Comparison of ENCODE assay signal across 12 cellular contexts in genomic region chr3:14274999-14275961, GRCh38.
DNase-seq lines count a peak whose midpoint lies in the region; ATAC-seq and TF ChIP-seq lines count a peak whose summit lies in the region.
"Had no signal": no experiment of that assay in that cellular context is flagged by ENCODE, and none has a peak within 500 bp of the region (broad histone marks: within the 10 kb centered on the region; RNA-seq: fewer than 3 reads in every experiment).

No MANE protein-coding gene starts in this region.

- H4K5ac ChIP-seq in H9 (ENCODE audit: insufficient read length, low read depth, low read length), result no peak overlapping the region

- H3K4me3 ChIP-seq in Caco-2 (ENCODE audit: low read depth, low read length) (no peak overlapping the region), coronary artery (no peak overlapping the region)

- no peaks in the 10 kb centered on the region for H3K36me3 ChIP-seq in Caco-2 (ENCODE audit: control insufficient read depth, insufficient read depth, low read length)

- no peak for TF ChIP-seq CTCF in Caco-2 (IDR thresholded peaks at IDR 0.05; ENCODE audit: insufficient read depth in 1 of 2, low read depth in 1 of 2, low read length in 1 of 2, severe bottlenecking in 1 of 2, unreplicated experiment in 1 of 2)
- TF ChIP-seq CTCF in H9 (conservative IDR thresholded peaks at IDR 0.05), result peak; percentile 71
- no peak for TF ChIP-seq CTCF in coronary artery (IDR thresholded peaks at IDR 0.05)

- H3K4ac ChIP-seq in H9 (ENCODE audit: low read depth, low read length), result no peak overlapping the region

- H3K27me3 Mint-ChIP-seq in Caco-2 (ENCODE audit: insufficient read depth, unreplicated experiment) (no peaks in the 10 kb centered on the region), H9 (ENCODE audit: low read depth) (no peaks in the 10 kb centered on the region; the same call in none of the 2 replicates)

- no peak overlapping the region for H2BK5ac ChIP-seq in H9 (ENCODE audit: insufficient read length, low read length)

- H3K27me3 ChIP-seq in Caco-2 (replicated peaks; ENCODE audit: control insufficient read depth, insufficient read depth, low read length), result no peaks in the 10 kb centered on the region
- no peaks in the 10 kb centered on the region for H3K27me3 ChIP-seq in H9 (ENCODE audit: insufficient read depth, low read length)

- H3K23me2 ChIP-seq in H9 (ENCODE audit: insufficient read length, low read depth, low read length, poor library complexity, severe bottlenecking), result no peaks in the 10 kb centered on the region

- no peak overlapping the region for H3K23ac ChIP-seq in H9 (ENCODE audit: insufficient read length, low read depth, low read length)

- H2BK15ac ChIP-seq in H9 (ENCODE audit: low read depth, low read length), result no peak overlapping the region

- POLR2A ChIA-PET in Caco-2 (lab: Charles Lee), result no interaction called here

- no peaks in the 10 kb centered on the region for H3K9me3 ChIP-seq in Caco-2
- no peaks in the 10 kb centered on the region for H3K9me3 ChIP-seq in H9 (ENCODE audit: control insufficient read depth, low read depth, low read length)

- H2BK12ac ChIP-seq in H9 (ENCODE audit: insufficient read length, low read depth, low read length), result no peak overlapping the region

- intact Hi-C loops in Caco-2 (cut with micrococcal nuclease; ENCODE audit: unreplicated experiment) (no loop called here), posterior cingulate gyrus (cut with DNase I) (no loop called here)

- no peak overlapping the region; the same call in 1 of the 2 replicates for H3K14ac ChIP-seq in H9 (ENCODE audit: insufficient read depth, low read length)

- no TSS peak for BruUV-seq in Caco-2 (replicated peaks; lab: Mats Ljungman, UMichigan)

- no peak overlapping the region for H4K91ac ChIP-seq in H9 (ENCODE audit: insufficient read length, low read depth, low read length)

- H3K36me3 Mint-ChIP-seq in Caco-2 (ENCODE audit: insufficient read depth, unreplicated experiment), result no peaks in the 10 kb centered on the region
- no peaks in the 10 kb centered on the region for H3K36me3 Mint-ChIP-seq in H9 (ENCODE audit: insufficient read depth in 1 of 3, low read depth in 3 of 3)
- H3K36me3 Mint-ChIP-seq: memory B cell had no signal

- H3K4me1 ChIP-seq in Caco-2 (peaks cover 47% of the 10 kb centered on the region), H9 (ENCODE audit: insufficient read depth, low read length) (peaks cover 2% of the 10 kb centered on the region; the same call in 1 of the 2 replicates)

- peaks cover 27% of the 10 kb centered on the region for H3K4me1 Mint-ChIP-seq in Caco-2 (ENCODE audit: low read depth, unreplicated experiment)
- H3K4me1 Mint-ChIP-seq in H9, result peaks cover 61 to 66% of the 10 kb centered on the region in 2 experiments
- H3K4me1 Mint-ChIP-seq: memory B cell had no signal

- no peak overlapping the region for H3T11ph ChIP-seq in H9 (ENCODE audit: low read length)

- no peak overlapping the region for H3K4me3 Mint-ChIP-seq in Caco-2 (ENCODE audit: unreplicated experiment)
- H3K4me3 Mint-ChIP-seq in H9, result no peak overlapping the region; a peak in 2 of 5 replicates
- H3K4me3 Mint-ChIP-seq: memory B cell had no signal

- CTCF ChIA-PET in Caco-2 (lab: Charles Lee), result interaction anchor here (1.0 to 1.1 kb wide), 2 partner anchors 20 to 72 kb away, joined by 4 read pairs; no protein-coding TSS in a partner anchor

- H3K79me1 ChIP-seq in H9 (ENCODE audit: insufficient read depth, low read depth, low read length, poor library complexity, severe bottlenecking), result no peaks in the 10 kb centered on the region

- no peak overlapping the region for H3K56ac ChIP-seq in H9 (ENCODE audit: insufficient read length, low read depth, low read length)

- no peaks in the 10 kb centered on the region for H4K20me1 ChIP-seq in H9 (ENCODE audit: control insufficient read depth, insufficient read depth, insufficient read length)

- no peak overlapping the region for H2BK20ac ChIP-seq in H9 (ENCODE audit: low read depth, low read length, poor library complexity, severe bottlenecking)

- H2AFZ ChIP-seq in H9 (ENCODE audit: low read length), result no peak overlapping the region

- no peak overlapping the region for H3K18ac ChIP-seq in H9 (ENCODE audit: insufficient read length, low read depth, low read length)

- no CpG with 5 or more reads among the region's 8 CpGs for WGBS in H9 (ENCODE audit: extremely low coverage, insufficient read length, low lambda C conversion rate)

- ATAC-seq in SK-N-SH treated with all-trans-retinoic acid at 6 μM for 48 hours, result peak; percentile 36; the same call in 1 of the 3 replicates
- no peak for ATAC-seq in GM18520 (IDR thresholded peaks at IDR 0.05; ENCODE audit: unreplicated experiment)
- no peak for ATAC-seq in HG02763 (IDR thresholded peaks at IDR 0.05; ENCODE audit: unreplicated experiment)

- no peak overlapping the region for H3K4me2 ChIP-seq in H9 (ENCODE audit: insufficient read depth, insufficient read length, low read length)

- no peak overlapping the region for H3K9ac ChIP-seq in H9 (ENCODE audit: extremely low read depth, insufficient read length, low read length)

- no peak overlapping the region for H2AK5ac ChIP-seq in H9 (ENCODE audit: insufficient read length, low read length)

- no peak overlapping the region for H3K27ac ChIP-seq in H9 (ENCODE audit: insufficient read length, low read depth, low read length)
- H3K27ac ChIP-seq in coronary artery, result no peak overlapping the region

- H3K79me2 ChIP-seq in H9 (ENCODE audit: insufficient read depth, low read length), result no peaks in the 10 kb centered on the region

- peak overlapping the region; percentile 69 for H3K27ac Mint-ChIP-seq in Caco-2 (ENCODE audit: unreplicated experiment)
- H3K27ac Mint-ChIP-seq in H9, result no peak overlapping the region; a peak in 1 of 7 replicates
- H3K27ac Mint-ChIP-seq: memory B cell had no signal

- no peak overlapping the region for H2BK120ac ChIP-seq in H9 (ENCODE audit: low read depth, low read length, poor library complexity, severe bottlenecking)

- H3K9me3 Mint-ChIP-seq in Caco-2 (ENCODE audit: unreplicated experiment) (no peaks in the 10 kb centered on the region), H9 (no peaks in the 10 kb centered on the region; a peak in 1 of 5 replicates)
- H3K9me3 Mint-ChIP-seq: memory B cell had no signal

- no peak overlapping the region for H4K8ac ChIP-seq in H9 (replicated peaks; ENCODE audit: insufficient read length, low read depth, low read length)

- DNase-seq in Caco-2 (peak in 1 of 2 experiments; percentile 26), H9 (peak; percentile 68), iPS-NIHi11 (ENCODE audit: low spot score) (peak; percentile 58), posterior cingulate gyrus (no peak), coronary artery (ENCODE audit: low spot score) (no peak)
- DNase-seq: activated CD8-positive, alpha-beta memory T cell treated with anti-CD3 and anti-CD28 coated beads for 24 hours; cortex of kidney; stimulated activated CD4-positive, alpha-beta T cell treated with anti-CD3 and anti-CD28 coated beads, Interleukin-1b, Interleukin-23, amount 100 ng/mL, for 48 hours had no signal

TF ChIP-seq in SK-N-SH treated with all-trans-retinoic acid at 6 μM for 48 hours, 23 proteins besides CTCF, POLR2A, EP300 and RAD21:
- TF ChIP-seq ESRRG (CRISPR knock-in tag; IDR thresholded peaks at IDR 0.05), result no peak
- TF ChIP-seq CSRNP3 (CRISPR knock-in tag; IDR thresholded peaks at IDR 0.05), result no peak
- TF ChIP-seq POU6F1 (CRISPR knock-in tag; IDR thresholded peaks at IDR 0.05; ENCODE audit: borderline replicate concordance, low read depth), result no peak
- no peak for TF ChIP-seq ZFP30 (CRISPR knock-in tag; IDR thresholded peaks at IDR 0.05)
- no peak for TF ChIP-seq ZNF70 (CRISPR knock-in tag; IDR thresholded peaks at IDR 0.05)
- no peak for TF ChIP-seq GLIS3 (CRISPR knock-in tag; IDR thresholded peaks at IDR 0.05)
- no peak for TF ChIP-seq CREB5 (CRISPR knock-in tag; IDR thresholded peaks at IDR 0.05; ENCODE audit: low read depth)
- no peak for TF ChIP-seq ZNF565 (CRISPR knock-in tag; conservative IDR thresholded peaks at IDR 0.05; ENCODE audit: low read depth)
TF ChIP-seq in SK-N-SH treated with all-trans-retinoic acid at 6 μM for 48 hours: peak in this region for 0.

Comparison
In these comparisons a context has a peak if more than half of its experiments do, and no peak if none do; other contexts are left out.
1. DNase-seq: peak in H9 (single experiment) and iPS-NIHi11 (single experiment); none in posterior cingulate gyrus (0 of 10) and coronary artery (single experiment).